8 cellular contexts compared by ENCODE assay signal in the genomic region with DNA sequence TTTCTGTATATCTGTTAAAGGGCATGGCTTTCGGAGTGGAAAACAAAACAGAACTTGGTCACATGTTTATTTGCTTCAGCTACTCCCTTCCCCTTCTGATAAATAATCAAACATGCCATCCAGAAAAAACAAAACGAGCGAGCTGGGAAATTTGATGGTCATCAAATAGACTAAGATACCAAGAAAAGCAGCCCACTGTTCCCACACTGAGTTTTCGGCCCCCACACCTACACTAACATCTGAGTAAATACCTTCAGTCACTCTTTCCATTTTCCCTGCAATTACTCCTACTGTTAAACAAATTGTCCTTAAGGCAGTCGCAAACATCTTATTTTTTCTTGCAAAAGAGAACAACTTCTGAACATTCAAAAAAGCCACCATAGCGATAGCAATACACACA.
DNase-seq lines count a peak whose midpoint lies in the region; ATAC-seq and TF ChIP-seq lines count a peak whose summit lies in the region.

No MANE protein-coding gene starts in this region.

- H3K36me3 Mint-ChIP-seq in immature natural killer cell: no peaks in the 10 kb centered on the region

- TF ChIP-seq CTCF in omental fat pad (IDR thresholded peaks at IDR 0.05): no peak

- peaks cover 56 to 77% of the 10 kb centered on the region in 2 donors for H3K4me1 Mint-ChIP-seq in immature natural killer cell

- peak overlapping the region; percentile 90 to 96 (median 93) for H3K4me3 Mint-ChIP-seq in immature natural killer cell

- peaks cover 2 to 11% (median 7%) of the 10 kb centered on the region in 3 donors for H3K27me3 Mint-ChIP-seq in immature natural killer cell (ENCODE audit: low read depth in 3 of 3)

- peak; percentile 9 for DNase-seq in NCI-H748 (lab: John Stamatoyannopoulos, UW; ENCODE audit: unreplicated experiment)
- DNase-seq in NCI-H748 treated with DMSO at 0.1 percent for 48 hours (lab: John Stamatoyannopoulos, UW): no peak
- DNase-seq in activated T-helper 9 cell treated with anti-CD3 and anti-CD28 coated beads, Interleukin-2, amount 50 U/mL, for 16 hours (ENCODE audit: low read depth): peak; percentile 6
- DNase-seq in immature natural killer cell: peak in 2 of 3 donors; percentile 8 to 14
- DNase-seq in stimulated activated naive CD8-positive, alpha-beta T cell treated with anti-CD3 and anti-CD28 coated beads, Interleukin-15, Interleukin-2, amounts not matched to agents 100 U/mL and 50 U/mL, for 24 hours: peak; percentile 46
- no peak for DNase-seq in D341Med (ENCODE audit: low spot score)
- DNase-seq in omental fat pad (ENCODE audit: low spot score): no peak

- H3K27ac Mint-ChIP-seq in immature natural killer cell: peak overlapping the region; percentile 96 to 99 (median 98)

- no peak for ATAC-seq in stimulated activated naive CD8-positive, alpha-beta T cell treated with anti-CD3 and anti-CD28 coated beads, Interleukin-15, Interleukin-2, amounts not matched to agents 100 U/mL and 50 U/mL, for 24 hours
- ATAC-seq in GM18502 (IDR thresholded peaks at IDR 0.05; ENCODE audit: poor library complexity, unreplicated experiment) (no peak), omental fat pad (ENCODE audit: low FRiP score) (no peak)

- no peaks in the 10 kb centered on the region for H3K9me3 Mint-ChIP-seq in immature natural killer cell

Comparison
In these comparisons a context has a peak if more than half of its experiments do, and no peak if none do; other contexts are left out.
1. DNase-seq: peak in NCI-H748 (single experiment), activated T-helper 9 cell treated with anti-CD3 and anti-CD28 coated beads, Interleukin-2, amount 50 U/mL, for 16 hours (single experiment), immature natural killer cell (2 of 3) and stimulated activated naive CD8-positive, alpha-beta T cell treated with anti-CD3 and anti-CD28 coated beads, Interleukin-15, Interleukin-2, amounts not matched to agents 100 U/mL and 50 U/mL, for 24 hours (single experiment); none in NCI-H748 treated with DMSO at 0.1 percent for 48 hours (single experiment), D341Med (single experiment) and omental fat pad (single experiment).